7 cellular contexts compared by ENCODE assay signal in genomic region chr5:176993081-176993480, GRCh38. TPM values are rescaled to one million over a fixed set of nuclear protein-coding genes. Genes with fewer than 3 reads are reported as not detected.
DNase-seq lines count a peak whose midpoint lies in the region; ATAC-seq and TF ChIP-seq lines count a peak whose summit lies in the region.
"Not testable (repeated sequence)": the region's sequence is repeated elsewhere in the genome, so short reads cannot be mapped to it uniquely, and the experiment has no call there.

No MANE protein-coding gene starts in this region.

- not testable (repeated sequence) for BruUV-seq in PC-9 (replicated peaks; lab: Mats Ljungman, UMichigan)

- intact Hi-C loops in PC-9 (cut with micrococcal nuclease; ENCODE audit: unreplicated experiment); dendritic cell treated with granulocyte-macrophage colony-stimulating factor and Interleukin-4, amounts not matched to agents 40 ng/mL and 50 ng/mL, for 4 days (cut with micrococcal nuclease); heart right ventricle (cut with DNase I): not testable (repeated sequence)

- not testable (repeated sequence) for TF ChIP-seq CTCF in PC-9 (conservative IDR thresholded peaks at IDR 0.05); heart right ventricle (IDR thresholded peaks at IDR 0.05); osteocyte (IDR thresholded peaks at IDR 0.05)

- peak overlapping the region in 2 of 3 donors; percentile 25 to 38 for H3K27ac Mint-ChIP-seq in CD4-positive, CD25-positive, alpha-beta regulatory T cell
- H3K27ac Mint-ChIP-seq in IgD-negative memory B cell: peak overlapping the region in 2 of 3 donors; percentile 10 to 77
- peak overlapping the region; percentile 45 for H3K27ac Mint-ChIP-seq in dendritic cell treated with granulocyte-macrophage colony-stimulating factor and Interleukin-4, amounts not matched to agents 40 ng/mL and 50 ng/mL, for 4 days
- not testable (repeated sequence) for H3K27ac Mint-ChIP-seq in osteocyte (ENCODE audit: unreplicated experiment)

- H3K9me3 Mint-ChIP-seq in CD4-positive, CD25-positive, alpha-beta regulatory T cell; IgD-negative memory B cell; dendritic cell treated with granulocyte-macrophage colony-stimulating factor and Interleukin-4, amounts not matched to agents 40 ng/mL and 50 ng/mL, for 4 days; osteocyte (ENCODE audit: unreplicated experiment): not testable (repeated sequence)

- peak overlapping the region in 1 of 4 donors; percentile 17 for H3K4me3 Mint-ChIP-seq in CD4-positive, CD25-positive, alpha-beta regulatory T cell
- peak overlapping the region in 1 of 4 donors; percentile 72 for H3K4me3 Mint-ChIP-seq in IgD-negative memory B cell
- not testable (repeated sequence) for H3K4me3 Mint-ChIP-seq in dendritic cell treated with granulocyte-macrophage colony-stimulating factor and Interleukin-4, amounts not matched to agents 40 ng/mL and 50 ng/mL, for 4 days; osteocyte (ENCODE audit: unreplicated experiment)

- H4K20me1 ChIP-seq in PC-9 (ENCODE audit: insufficient read depth): not testable (repeated sequence)

- not testable (repeated sequence) for H3K9me3 ChIP-seq in CD4-positive, CD25-positive, alpha-beta regulatory T cell (ENCODE audit: control insufficient read depth in 2 of 2, low read length in 2 of 2); PC-9 (ENCODE audit: insufficient read depth, low read depth)
- H3K9me3 ChIP-seq in heart right ventricle: peaks cover 0 to 19% (median 0%) of the 10 kb centered on the region in 11 donors

- POLR2A ChIA-PET in PC-9 (lab: Charles Lee; ENCODE audit: unreplicated experiment): not testable (repeated sequence)

- H3K4me2 ChIP-seq in PC-9: not testable (repeated sequence)

- H3K27ac ChIP-seq in CD4-positive, CD25-positive, alpha-beta regulatory T cell (ENCODE audit: insufficient read depth, low read length, poor library complexity, severe bottlenecking): not testable (repeated sequence)
- peak overlapping the region; percentile 96 for H3K27ac ChIP-seq in PC-9
- H3K27ac ChIP-seq in heart right ventricle: peak overlapping the region in 6 of 10 donors; percentile 1 to 88 (median 70)

- 91 to 97% methylated on average over 3 of the region's 3 CpGs for WGBS in heart right ventricle, 2 donors

- not testable (repeated sequence) for H3K27me3 Mint-ChIP-seq in CD4-positive, CD25-positive, alpha-beta regulatory T cell; IgD-negative memory B cell; dendritic cell treated with granulocyte-macrophage colony-stimulating factor and Interleukin-4, amounts not matched to agents 40 ng/mL and 50 ng/mL, for 4 days; osteocyte (ENCODE audit: unreplicated experiment)

- not testable (repeated sequence) for H3K36me3 ChIP-seq in CD4-positive, CD25-positive, alpha-beta regulatory T cell (ENCODE audit: control insufficient read depth, insufficient read depth, low read length); PC-9 (ENCODE audit: low read depth); heart right ventricle

- not testable (repeated sequence) for H3K4me1 ChIP-seq in CD4-positive, CD25-positive, alpha-beta regulatory T cell (ENCODE audit: control insufficient read depth, insufficient read depth, low read length, poor library complexity, severe bottlenecking)
- H3K4me1 ChIP-seq in PC-9 (replicated peaks; ENCODE audit: insufficient read depth) (peaks cover 26% of the 10 kb centered on the region), heart right ventricle (peaks cover 0 to 72% (median 21%) of the 10 kb centered on the region in 9 donors)

- H3F3A ChIP-seq in PC-9 (ENCODE audit: insufficient read depth, low read depth): peaks cover 49% of the 10 kb centered on the region

- H2AFZ ChIP-seq in PC-9: not testable (repeated sequence)

- peaks cover 16% of the 10 kb centered on the region for H3K36me3 Mint-ChIP-seq in CD4-positive, CD25-positive, alpha-beta regulatory T cell
- not testable (repeated sequence) for H3K36me3 Mint-ChIP-seq in IgD-negative memory B cell; dendritic cell treated with granulocyte-macrophage colony-stimulating factor and Interleukin-4, amounts not matched to agents 40 ng/mL and 50 ng/mL, for 4 days (ENCODE audit: low read depth); osteocyte (ENCODE audit: unreplicated experiment)

- not testable (repeated sequence) for ATAC-seq in CD4-positive, CD25-positive, alpha-beta regulatory T cell (ENCODE audit: low read depth in 2 of 2); heart right ventricle

- CTCF ChIA-PET in PC-9 (lab: Charles Lee): interaction anchor here (0.7 kb wide), 1 partner anchor 12 kb away, joined by 11 read pairs; no protein-coding TSS in a partner anchor

- H3K4me1 Mint-ChIP-seq in CD4-positive, CD25-positive, alpha-beta regulatory T cell: peaks cover 11 to 63% (median 44%) of the 10 kb centered on the region in 4 donors
- H3K4me1 Mint-ChIP-seq in IgD-negative memory B cell (peaks cover 32 to 48% (median 45%) of the 10 kb centered on the region in 3 donors), osteocyte (ENCODE audit: unreplicated experiment) (peaks cover 23% of the 10 kb centered on the region)
- peaks cover 48% of the 10 kb centered on the region for H3K4me1 Mint-ChIP-seq in dendritic cell treated with granulocyte-macrophage colony-stimulating factor and Interleukin-4, amounts not matched to agents 40 ng/mL and 50 ng/mL, for 4 days (ENCODE audit: low read depth)

- not testable (repeated sequence) for H3K9me2 ChIP-seq in PC-9 (ENCODE audit: insufficient read depth)

- not testable (repeated sequence) for H3K27me3 ChIP-seq in CD4-positive, CD25-positive, alpha-beta regulatory T cell (ENCODE audit: control insufficient read depth, insufficient read depth, low read length); PC-9 (ENCODE audit: insufficient read depth, low read depth); heart right ventricle

- DNase-seq in CD4-positive, CD25-positive, alpha-beta regulatory T cell; PC-9; heart right ventricle: not testable (repeated sequence)
- DNase-seq in amniotic epithelial cell (ENCODE audit: low read depth) (peak; percentile 81), osteocyte (ENCODE audit: extremely low spot score, unreplicated experiment) (peak; percentile 32)

- peaks cover 93% of the 10 kb centered on the region for H3K79me2 ChIP-seq in PC-9 (ENCODE audit: low read depth)

- not testable (repeated sequence) for H3K4me3 ChIP-seq in CD4-positive, CD25-positive, alpha-beta regulatory T cell (ENCODE audit: low read depth, low read length); PC-9; heart right ventricle

RNA-seq across cellular contexts. Expression of gene UIMC1, which starts 13.5 kb away (rescaled TPM):
- 80.7 TPM for total RNA-seq in CD4-positive, CD25-positive, alpha-beta regulatory T cell
- 10 to 100 TPM; 18.0 to 23.3 (median 21.1) TPM for polyA plus RNA-seq in CD4-positive, CD25-positive, alpha-beta regulatory T cell
- polyA plus RNA-seq in IgD-negative memory B cell: 37.3 TPM
- 48.3 and 59.5 TPM in 2 replicates for total RNA-seq in PC-9 (2021)
- total RNA-seq in heart right ventricle: 10 to 100 TPM; 25.2 to 45.5 (median 36.8) TPM
- polyA plus RNA-seq in heart right ventricle: 10 to 100 TPM; 24.0 to 25.0 TPM
- total RNA-seq in osteocyte: 32.9 and 48.7 TPM in 2 replicates

RNA-seq across cellular contexts. Expression of gene ZNF346, which starts 29.4 kb away (rescaled TPM):
- total RNA-seq in CD4-positive, CD25-positive, alpha-beta regulatory T cell: 24.2 TPM
- polyA plus RNA-seq in CD4-positive, CD25-positive, alpha-beta regulatory T cell: 10 to 100 TPM; 10.5 to 22.1 (median 14.2) TPM
- polyA plus RNA-seq in IgD-negative memory B cell: 17.7 TPM
- total RNA-seq in PC-9 (2021): 23.8 and 26.0 TPM in 2 replicates
- 10 to 100 TPM in 2 of 10 donors, 1 to 10 TPM in 8; 7.2 to 11.0 (median 8.7) TPM for total RNA-seq in heart right ventricle
- 1 to 10 TPM; 4.8 to 6.7 TPM for polyA plus RNA-seq in heart right ventricle
- 26.4 and 26.9 TPM in 2 replicates for total RNA-seq in osteocyte
